37 cellular contexts compared by ENCODE assay signal in genomic region chr3:61844346-61844745, GRCh38.
"Had no signal": no experiment of that assay in that cellular context is flagged by ENCODE, and none has a peak within 500 bp of the region (broad histone marks: within the 10 kb centered on the region; RNA-seq: fewer than 3 reads in every experiment).

No MANE protein-coding gene starts in this region.

- H3K27me3 Mint-ChIP-seq: activated CD4-positive, alpha-beta memory T cell treated with anti-CD3 and anti-CD28 coated beads, Interleukin-2, amount 10 ng/mL, durations not matched to agents 7 days and 5 days; activated CD4-positive, alpha-beta T cell treated with anti-CD3 and anti-CD28 coated beads, Interleukin-2, amount 10 ng/mL, durations not matched to agents 7 days and 5 days; activated CD8-positive, alpha-beta memory T cell treated with anti-CD3 and anti-CD28 coated beads, Interleukin-2, amount 10 ng/mL, durations not matched to agents 7 days and 5 days; activated T-cell treated with anti-CD3 and anti-CD28 coated beads, Interleukin-2, amount 50 U/mL, for 24 hours had no signal

- DNase-seq: activated CD4-positive, alpha-beta memory T cell treated with anti-CD3 and anti-CD28 coated beads, Interleukin-2, amount 10 ng/mL, durations not matched to agents 7 days and 5 days; activated CD4-positive, alpha-beta T cell treated with anti-CD3 and anti-CD28 coated beads for 1 hour; activated CD4-positive, alpha-beta T cell treated with anti-CD3 and anti-CD28 coated beads for 36 hours; activated CD4-positive, alpha-beta T cell treated with anti-CD3 and anti-CD28 coated beads for 48 hours; activated CD4-positive, alpha-beta T cell treated with anti-CD3 and anti-CD28 coated beads, Interleukin-2, amount 10 ng/mL, durations not matched to agents 7 days and 5 days; activated CD4-positive, alpha-beta T cell treated with anti-CD3 and anti-CD28 coated beads, Interleukin-2, amount 50 U/mL, for 48 hours; activated CD4-positive, CD25-positive, alpha-beta regulatory T cell; activated CD8-positive, alpha-beta memory T cell treated with anti-CD3 and anti-CD28 coated beads for 24 hours; activated CD8-positive, alpha-beta memory T cell treated with anti-CD3 and anti-CD28 coated beads, Interleukin-2, amount 10 ng/mL, durations not matched to agents 7 days and 5 days; activated CD8-positive, alpha-beta memory T cell treated with anti-CD3 and anti-CD28 coated beads, Interleukin-2, amount 50 U/mL, for 48 hours; activated CD8-positive, alpha-beta T cell treated with anti-CD3 and anti-CD28 coated beads, Interleukin-2, amount 10 ng/mL, durations not matched to agents 7 days and 5 days; activated effector memory CD4-positive, alpha-beta T cell treated with Interleukin-2 at 50 U/mL for 16 hours; activated gamma-delta T cell treated with Interleukin-2 at 50 U/mL for 16 hours; activated naive CD4-positive, alpha-beta T cell; activated naive CD4-positive, alpha-beta T cell treated with anti-CD3 and anti-CD28 coated beads for 36 hours; activated naive CD4-positive, alpha-beta T cell treated with anti-CD3 and anti-CD28 coated beads, Interleukin-2, amount 50 U/mL, for 16 hours; activated naive CD8-positive, alpha-beta T cell treated with anti-CD3 and anti-CD28 coated beads for 36 hours; activated T-cell treated with anti-CD3 and anti-CD28 coated beads, Interleukin-2, amount 50 U/mL, for 24 hours; activated T-cell treated with anti-CD3 and anti-CD28 coated beads, Interleukin-2, amount 50 U/mL, for 48 hours; adrenal gland; amniotic stem cell; aorta; body of pancreas; brain microvascular endothelial cell; central memory CD4-positive, alpha-beta T cell; T-helper 1 cell; T-helper 2 cell; T-helper 9 cell had no signal

- FAIRE-seq: astrocyte, TTC549 had no signal

- H3K27ac Mint-ChIP-seq: activated CD4-positive, alpha-beta memory T cell treated with anti-CD3 and anti-CD28 coated beads, Interleukin-2, amount 10 ng/mL, durations not matched to agents 7 days and 5 days; activated CD4-positive, alpha-beta T cell treated with anti-CD3 and anti-CD28 coated beads for 36 hours; activated CD4-positive, alpha-beta T cell treated with anti-CD3 and anti-CD28 coated beads, Interleukin-2, amount 10 ng/mL, durations not matched to agents 7 days and 5 days; activated CD8-positive, alpha-beta memory T cell treated with anti-CD3 and anti-CD28 coated beads, Interleukin-2, amount 10 ng/mL, durations not matched to agents 7 days and 5 days; activated CD8-positive, alpha-beta T cell treated with anti-CD3 and anti-CD28 coated beads, Interleukin-2, amount 10 ng/mL, durations not matched to agents 7 days and 5 days; activated naive CD4-positive, alpha-beta T cell treated with anti-CD3 and anti-CD28 coated beads for 36 hours; activated naive CD4-positive, alpha-beta T cell treated with anti-CD3 and anti-CD28 coated beads, Interleukin-2, amount 50 U/mL, for 72 hours; activated naive CD8-positive, alpha-beta T cell treated with anti-CD3 and anti-CD28 coated beads for 36 hours; activated T-cell treated with anti-CD3 and anti-CD28 coated beads, Interleukin-2, amount 50 U/mL, for 24 hours; activated T-helper 2 cell treated with anti-CD3 and anti-CD28 coated beads, Interferon-gamma antibody, Interleukin-2, Interleukin-4, amounts not matched to agents 10 μg/mL and 5 μg/mL and 100 μg/mL, durations not matched to agents 14 hours and 24 hours and 36 hours; T-helper 1 cell treated with Interleukin-12 subunit alpha and Interleukin-12 subunit beta and Interleukin-4 antibody, amounts not matched to agents 30 μg/mL and 1 μg/mL, for 36 hours; T-helper 2 cell treated with Interferon-gamma antibody and Interleukin-4, amounts not matched to agents 5 μg/mL and 100 μg/mL, for 36 hours had no signal

- ATAC-seq: activated CD4-positive, alpha-beta T cell treated with anti-CD3 and anti-CD28 coated beads for 36 hours; activated CD4-positive, CD25-positive, alpha-beta regulatory T cell treated with anti-CD3 and anti-CD28 coated beads, Interleukin-2, amount 50 U/mL, for 24 hours; activated CD8-positive, alpha-beta memory T cell treated with anti-CD3 and anti-CD28 coated beads, Interleukin-2, amount 10 ng/mL, durations not matched to agents 7 days and 5 days; activated CD8-positive, alpha-beta T cell treated with anti-CD3 and anti-CD28 coated beads, Interleukin-2, amount 10 ng/mL, durations not matched to agents 7 days and 5 days; activated naive CD4-positive, alpha-beta T cell treated with anti-CD3 and anti-CD28 coated beads, Interleukin-2, amount 50 U/mL, for 72 hours; body of pancreas had no signal

- H3K9me3 ChIP-seq: adrenal gland, body of pancreas, breast epithelium had no signal

- H3K36me3 Mint-ChIP-seq: activated CD8-positive, alpha-beta memory T cell treated with anti-CD3 and anti-CD28 coated beads, Interleukin-2, amount 10 ng/mL, durations not matched to agents 7 days and 5 days; activated naive CD8-positive, alpha-beta T cell treated with anti-CD3 and anti-CD28 coated beads for 36 hours had no signal

- H3K9me3 Mint-ChIP-seq: activated CD4-positive, alpha-beta T cell treated with anti-CD3 and anti-CD28 coated beads, Interleukin-2, amount 10 ng/mL, durations not matched to agents 7 days and 5 days; activated naive CD4-positive, alpha-beta T cell treated with anti-CD3 and anti-CD28 coated beads for 36 hours; activated naive CD8-positive, alpha-beta T cell treated with anti-CD3 and anti-CD28 coated beads for 36 hours; activated T-cell treated with anti-CD3 and anti-CD28 coated beads, Interleukin-2, amount 50 U/mL, for 24 hours; activated T-helper 2 cell treated with anti-CD3 and anti-CD28 coated beads, Interferon-gamma antibody, Interleukin-2, Interleukin-4, amounts not matched to agents 10 μg/mL and 5 μg/mL and 100 μg/mL, durations not matched to agents 14 hours and 24 hours and 36 hours; T-helper 1 cell treated with Interleukin-12 subunit alpha and Interleukin-12 subunit beta and Interleukin-4 antibody, amounts not matched to agents 30 μg/mL and 1 μg/mL, for 36 hours; T-helper 2 cell treated with Interferon-gamma antibody and Interleukin-4, amounts not matched to agents 5 μg/mL and 100 μg/mL, for 36 hours had no signal

- H3K4me3 Mint-ChIP-seq: activated CD4-positive, alpha-beta memory T cell treated with anti-CD3 and anti-CD28 coated beads, Interleukin-2, amount 10 ng/mL, durations not matched to agents 7 days and 5 days; activated CD4-positive, alpha-beta T cell treated with anti-CD3 and anti-CD28 coated beads for 36 hours; activated CD4-positive, alpha-beta T cell treated with anti-CD3 and anti-CD28 coated beads, Interleukin-2, amount 10 ng/mL, durations not matched to agents 7 days and 5 days; activated CD8-positive, alpha-beta memory T cell treated with anti-CD3 and anti-CD28 coated beads, Interleukin-2, amount 10 ng/mL, durations not matched to agents 7 days and 5 days; activated CD8-positive, alpha-beta T cell treated with anti-CD3 and anti-CD28 coated beads, Interleukin-2, amount 10 ng/mL, durations not matched to agents 7 days and 5 days; activated naive CD4-positive, alpha-beta T cell treated with anti-CD3 and anti-CD28 coated beads for 36 hours; activated naive CD8-positive, alpha-beta T cell treated with anti-CD3 and anti-CD28 coated beads for 36 hours; activated T-cell treated with anti-CD3 and anti-CD28 coated beads, Interleukin-2, amount 50 U/mL, for 24 hours; T-helper 1 cell treated with Interleukin-12 subunit alpha and Interleukin-12 subunit beta and Interleukin-4 antibody, amounts not matched to agents 30 μg/mL and 1 μg/mL, for 36 hours; T-helper 2 cell treated with Interferon-gamma antibody and Interleukin-4, amounts not matched to agents 5 μg/mL and 100 μg/mL, for 36 hours had no signal

- H3K4me1 Mint-ChIP-seq: activated CD4-positive, alpha-beta memory T cell treated with anti-CD3 and anti-CD28 coated beads, Interleukin-2, amount 10 ng/mL, durations not matched to agents 7 days and 5 days; activated CD4-positive, alpha-beta T cell treated with anti-CD3 and anti-CD28 coated beads for 36 hours; activated CD4-positive, alpha-beta T cell treated with anti-CD3 and anti-CD28 coated beads, Interleukin-2, amount 10 ng/mL, durations not matched to agents 7 days and 5 days; activated CD8-positive, alpha-beta memory T cell treated with anti-CD3 and anti-CD28 coated beads, Interleukin-2, amount 10 ng/mL, durations not matched to agents 7 days and 5 days; activated naive CD8-positive, alpha-beta T cell treated with anti-CD3 and anti-CD28 coated beads for 36 hours had no signal

- H3K36me3 ChIP-seq: adrenal gland, brain microvascular endothelial cell, breast epithelium had no signal

- H3K4me3 ChIP-seq: adrenal gland, body of pancreas, breast epithelium had no signal

- H3K27ac ChIP-seq: adrenal gland, body of pancreas, brain microvascular endothelial cell, breast epithelium, VCaP had no signal

- H3K27me3 ChIP-seq: adrenal gland, body of pancreas, brain microvascular endothelial cell, breast epithelium had no signal
